Comparison of ENCODE assay signal across 30 cellular contexts in genomic region chr18:54780970-54781369, GRCh38. TPM values are rescaled to one million over a fixed set of nuclear protein-coding genes. Genes with fewer than 3 reads are reported as not detected.
"Had no signal": no experiment of that assay in that cellular context is flagged by ENCODE, and none has a peak within 500 bp of the region (broad histone marks: within the 10 kb centered on the region; RNA-seq: fewer than 3 reads in every experiment).

No MANE protein-coding gene starts in this region.

- H3K9ac ChIP-seq: KMS-11, SK-N-SH had no signal

- H3K27ac Mint-ChIP-seq: activated CD4-positive, alpha-beta memory T cell treated with anti-CD3 and anti-CD28 coated beads, Interleukin-2, amount 10 ng/mL, durations not matched to agents 7 days and 5 days; activated naive CD8-positive, alpha-beta T cell treated with anti-CD3 and anti-CD28 coated beads for 36 hours; activated T-cell treated with anti-CD3 and anti-CD28 coated beads, Interleukin-2, amount 50 U/mL, for 72 hours; activated T-helper 17 cell treated with anti-CD3 and anti-CD28 coated beads, Interleukin-2, amount 50 U/mL, for 72 hours; T-helper 1 cell treated with Interleukin-12 subunit alpha and Interleukin-12 subunit beta and Interleukin-4 antibody, amounts not matched to agents 30 μg/mL and 1 μg/mL, for 36 hours; T-helper 2 cell treated with Interferon-gamma antibody and Interleukin-4, amounts not matched to agents 5 μg/mL and 100 μg/mL, for 36 hours had no signal

- H3K4me3 ChIP-seq: Peyer's patch, SJSA1 had no signal

- H3K4me3 Mint-ChIP-seq: activated CD4-positive, alpha-beta memory T cell treated with anti-CD3 and anti-CD28 coated beads, Interleukin-2, amount 10 ng/mL, durations not matched to agents 7 days and 5 days; activated naive CD8-positive, alpha-beta T cell treated with anti-CD3 and anti-CD28 coated beads for 36 hours; activated T-cell treated with anti-CD3 and anti-CD28 coated beads, Interleukin-2, amount 50 U/mL, for 72 hours; activated T-helper 17 cell treated with anti-CD3 and anti-CD28 coated beads, Interleukin-2, amount 50 U/mL, for 72 hours; T-helper 1 cell treated with Interleukin-12 subunit alpha and Interleukin-12 subunit beta and Interleukin-4 antibody, amounts not matched to agents 30 μg/mL and 1 μg/mL, for 36 hours; T-helper 2 cell treated with Interferon-gamma antibody and Interleukin-4, amounts not matched to agents 5 μg/mL and 100 μg/mL, for 36 hours had no signal

- H3K27me3 Mint-ChIP-seq: activated CD4-positive, alpha-beta memory T cell treated with anti-CD3 and anti-CD28 coated beads, Interleukin-2, amount 10 ng/mL, durations not matched to agents 7 days and 5 days; activated T-helper 17 cell treated with anti-CD3 and anti-CD28 coated beads, Interleukin-2, amount 50 U/mL, for 72 hours had no signal

- H3K27me3 ChIP-seq: Peyer's patch, SJSA1 had no signal

- H3K9me3 Mint-ChIP-seq: activated naive CD8-positive, alpha-beta T cell treated with anti-CD3 and anti-CD28 coated beads for 36 hours; activated T-helper 17 cell treated with anti-CD3 and anti-CD28 coated beads, Interleukin-2, amount 50 U/mL, for 72 hours; T-helper 1 cell treated with Interleukin-12 subunit alpha and Interleukin-12 subunit beta and Interleukin-4 antibody, amounts not matched to agents 30 μg/mL and 1 μg/mL, for 36 hours had no signal

- ATAC-seq: activated T-cell treated with anti-CD3 and anti-CD28 coated beads, Interleukin-2, amount 50 U/mL, for 72 hours; activated T-helper 17 cell treated with anti-CD3 and anti-CD28 coated beads, Interleukin-2, amount 50 U/mL, for 72 hours; PC-3 had no signal

- H3K36me3 Mint-ChIP-seq: activated naive CD8-positive, alpha-beta T cell treated with anti-CD3 and anti-CD28 coated beads for 36 hours had no signal

- H3K4me1 ChIP-seq: Peyer's patch had no signal

- H3K27ac ChIP-seq: KMS-11, Peyer's patch, SJSA1, WERI-Rb-1 had no signal

- H3K4me2 ChIP-seq: KMS-11, SK-N-SH had no signal

- DNase-seq: activated CD4-positive, alpha-beta memory T cell treated with anti-CD3 and anti-CD28 coated beads, Interleukin-2, amount 10 ng/mL, durations not matched to agents 7 days and 5 days; activated CD4-positive, alpha-beta T cell treated with anti-CD3 and anti-CD28 coated beads for 1 hour; activated CD4-positive, alpha-beta T cell treated with anti-CD3 and anti-CD28 coated beads for 48 hours; activated CD4-positive, CD25-positive, alpha-beta regulatory T cell; activated CD8-positive, alpha-beta memory T cell treated with anti-CD3 and anti-CD28 coated beads for 24 hours; activated effector memory CD4-positive, alpha-beta T cell treated with anti-CD3 and anti-CD28 coated beads, Interleukin-2, amount 50 U/mL, for 16 hours; activated naive CD4-positive, alpha-beta T cell; activated naive CD4-positive, alpha-beta T cell treated with anti-CD3 and anti-CD28 coated beads, Interleukin-2, amount 50 U/mL, for 16 hours; activated naive CD8-positive, alpha-beta T cell treated with anti-CD3 and anti-CD28 coated beads for 36 hours; activated T-cell treated with anti-CD3 and anti-CD28 coated beads, Interleukin-2, amount 50 U/mL, for 1 hour; activated T-cell treated with anti-CD3 and anti-CD28 coated beads, Interleukin-2, amount 50 U/mL, for 72 hours; amniotic stem cell; aorta; NCI-H1105; NCI-H1417 treated with DMSO at 0.1 percent for 48 hours; NCI-H187 treated with DMSO at 0.1 percent for 48 hours; NCI-H2081 treated with DMSO at 0.1 percent for 48 hours; NCI-H345; NCI-H524 treated with DMSO at 0.1 percent for 48 hours; PC-3; Peyer's patch; RPMI8226; SHP77 treated with DMSO at 0.1 percent for 48 hours; SK-N-SH; WERI-Rb-1 had no signal

- H3K9me3 ChIP-seq: Peyer's patch, SJSA1, SK-N-SH had no signal

- H3K36me3 ChIP-seq: Peyer's patch, SJSA1, WERI-Rb-1 had no signal

- H3K4me1 Mint-ChIP-seq: activated naive CD8-positive, alpha-beta T cell treated with anti-CD3 and anti-CD28 coated beads for 36 hours had no signal

RNA-seq across cellular contexts. Expression of gene RAB27B, which starts 47.3 kb away (rescaled TPM):
- total RNA-seq: activated naive CD8-positive, alpha-beta T cell treated with anti-CD3 and anti-CD28 coated beads for 36 hours had no signal
